1 cellular context compared by ENCODE assay signal in the genomic region with DNA sequence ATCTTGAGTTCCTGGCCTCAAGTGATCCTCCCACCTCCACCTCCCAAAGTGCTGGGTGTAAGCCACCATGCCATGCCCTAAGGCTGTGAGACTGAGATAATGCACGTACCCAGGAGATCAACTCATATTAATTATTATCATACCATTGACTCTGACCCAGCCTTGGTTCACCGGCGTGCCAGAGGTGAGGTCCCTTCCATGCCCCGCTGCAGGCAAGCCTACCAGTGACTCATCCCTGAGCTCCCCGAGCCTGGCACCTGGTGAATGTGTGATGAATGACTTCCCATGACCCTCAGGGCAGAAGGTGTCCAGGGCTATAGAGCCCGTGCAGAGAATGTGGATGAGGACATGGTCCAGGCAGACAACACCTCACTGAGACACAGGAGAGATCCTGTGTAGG.
TF ChIP-seq lines count a peak whose summit lies in the region.

No MANE protein-coding gene starts in this region.

TF ChIP-seq in HepG2, 621 proteins besides CTCF, POLR2A, EP300 and RAD21:
- TF ChIP-seq YEATS2 (CRISPR knock-in tag; IDR thresholded peaks at IDR 0.05; ENCODE audit: borderline replicate concordance) (no peak), ZNF335 (CRISPR knock-in tag; IDR thresholded peaks at IDR 0.05) (no peak), FOSL2 (CRISPR knock-in tag; IDR thresholded peaks at IDR 0.05) (peak; percentile 47; the same call in 1 of the 2 replicates), SNRNP70 (IDR thresholded peaks at IDR 0.05; ENCODE audit: low read depth, low read length) (no peak)
- TF ChIP-seq, protein P1, sequence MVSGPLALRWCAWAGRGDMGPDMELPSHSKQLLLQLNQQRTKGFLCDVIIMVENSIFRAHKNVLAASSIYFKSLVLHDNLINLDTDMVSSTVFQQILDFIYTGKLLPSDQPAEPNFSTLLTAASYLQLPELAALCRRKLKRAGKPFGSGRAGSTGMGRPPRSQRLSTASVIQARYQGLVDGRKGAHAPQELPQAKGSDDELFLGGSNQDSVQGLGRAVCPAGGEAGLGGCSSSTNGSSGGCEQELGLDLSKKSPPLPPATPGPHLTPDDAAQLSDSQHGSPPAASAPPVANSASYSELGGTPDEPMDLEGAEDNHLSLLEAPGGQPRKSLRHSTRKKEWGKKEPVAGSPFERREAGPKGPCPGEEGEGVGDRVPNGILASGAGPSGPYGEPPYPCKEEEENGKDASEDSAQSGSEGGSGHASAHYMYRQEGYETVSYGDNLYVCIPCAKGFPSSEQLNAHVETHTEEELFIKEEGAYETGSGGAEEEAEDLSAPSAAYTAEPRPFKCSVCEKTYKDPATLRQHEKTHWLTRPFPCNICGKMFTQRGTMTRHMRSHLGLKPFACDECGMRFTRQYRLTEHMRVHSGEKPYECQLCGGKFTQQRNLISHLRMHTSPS (CRISPR knock-in tag; IDR thresholded peaks at IDR 0.05; ENCODE audit: low read depth): peak; percentile 40; the same call in 1 of the 2 replicates
